Comparison of ENCODE assay signal across 27 cellular contexts in the genomic region with DNA sequence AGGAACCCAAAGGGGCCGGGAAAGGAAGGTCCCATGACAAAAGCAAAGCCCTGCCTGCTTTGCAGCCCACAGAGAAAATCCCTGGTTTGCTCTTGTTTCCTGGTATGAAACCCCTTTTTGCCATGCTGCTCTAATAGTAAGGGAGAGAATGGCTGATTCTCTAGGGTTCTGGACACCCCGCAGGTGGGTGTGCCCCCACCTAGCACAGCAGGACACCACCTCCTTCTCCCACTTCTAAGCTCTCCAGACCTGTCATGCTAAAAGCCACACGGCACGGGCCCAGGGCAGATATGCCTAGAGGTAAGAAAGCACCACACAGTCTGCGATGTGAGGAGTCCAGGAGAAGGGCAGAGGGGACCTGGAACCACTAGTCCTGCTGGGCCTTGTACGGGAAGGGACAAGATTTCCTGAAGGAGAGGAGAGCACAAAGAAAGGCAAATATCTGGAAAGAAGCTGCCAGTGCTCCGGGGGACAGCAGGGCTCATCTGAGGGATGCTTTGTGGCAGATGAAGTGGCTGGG.
"Had no signal": no experiment of that assay in that cellular context is flagged by ENCODE, and none has a peak within 500 bp of the region (broad histone marks: within the 10 kb centered on the region; RNA-seq: fewer than 3 reads in every experiment).

No MANE protein-coding gene starts in this region.

- H3K27me3 Mint-ChIP-seq: activated CD4-positive, alpha-beta memory T cell treated with anti-CD3 and anti-CD28 coated beads, Interleukin-2, amount 10 ng/mL, durations not matched to agents 7 days and 5 days; activated CD4-positive, alpha-beta T cell treated with anti-CD3 and anti-CD28 coated beads, Interleukin-2, amount 10 ng/mL, durations not matched to agents 24 days and 14 days; activated naive CD8-positive, alpha-beta T cell treated with anti-CD3 and anti-CD28 coated beads, Interleukin-2, amount 50 U/mL, for 24 hours; activated T-cell treated with anti-CD3 and anti-CD28 coated beads, Interleukin-2, amount 50 U/mL, for 24 hours; T-helper 17 cell had no signal

- H3K4me3 Mint-ChIP-seq: activated CD4-positive, alpha-beta memory T cell treated with anti-CD3 and anti-CD28 coated beads, Interleukin-2, amount 10 ng/mL, durations not matched to agents 7 days and 5 days; activated CD4-positive, alpha-beta T cell treated with anti-CD3 and anti-CD28 coated beads, Interleukin-2, amount 10 ng/mL, durations not matched to agents 24 days and 14 days; activated naive CD4-positive, alpha-beta T cell treated with anti-CD3 and anti-CD28 coated beads for 36 hours; activated naive CD8-positive, alpha-beta T cell treated with anti-CD3 and anti-CD28 coated beads, Interleukin-2, amount 50 U/mL, for 24 hours; activated T-cell treated with anti-CD3 and anti-CD28 coated beads, Interleukin-2, amount 50 U/mL, for 24 hours; naive B cell; nephron progenitor cell; stimulated activated naive B cell treated with anti-CD40 and anti-IgM and Interleukin-4, amounts not matched to agents 10 μg/mL and 1 μg/mL and 100 μg/mL, for 72 hours; T-helper 17 cell had no signal

- ATAC-seq: activated CD4-positive, CD25-positive, alpha-beta regulatory T cell treated with anti-CD3 and anti-CD28 coated beads, Interleukin-2, amount 50 U/mL, for 24 hours; activated naive CD8-positive, alpha-beta T cell treated with anti-CD3 and anti-CD28 coated beads, Interleukin-2, amount 50 U/mL, for 24 hours; foreskin keratinocyte; heart right ventricle; stimulated activated naive B cell treated with anti-CD40 and anti-IgM and Interleukin-4, amounts not matched to agents 10 μg/mL and 1 μg/mL and 100 μg/mL, for 72 hours; T-helper 17 cell had no signal

- H3K36me3 ChIP-seq: esophagus muscularis mucosa, heart right ventricle, left ventricle myocardium inferior, neutrophil, ovary, right atrium auricular region, suprapubic skin, tibial artery, WERI-Rb-1 had no signal

- H3K9me3 ChIP-seq: neutrophil, ovary, right atrium auricular region, SK-N-SH, suprapubic skin had no signal

- DNase-seq: activated CD4-positive, alpha-beta memory T cell treated with anti-CD3 and anti-CD28 coated beads, Interleukin-2, amount 10 ng/mL, durations not matched to agents 7 days and 5 days; activated CD4-positive, alpha-beta T cell treated with anti-CD3 and anti-CD28 coated beads, Interleukin-2, amount 10 ng/mL, durations not matched to agents 24 days and 14 days; activated naive CD4-positive, alpha-beta T cell treated with anti-CD3 and anti-CD28 coated beads for 36 hours; activated naive CD8-positive, alpha-beta T cell treated with anti-CD3 and anti-CD28 coated beads, Interleukin-2, amount 50 U/mL, for 24 hours; activated T-cell treated with anti-CD3 and anti-CD28 coated beads, Interleukin-2, amount 50 U/mL, for 24 hours; amygdala; caudate nucleus; foreskin keratinocyte; heart right ventricle; left ventricle myocardium inferior; naive B cell; nephron progenitor cell; ovary; SK-N-SH; stimulated activated CD4-positive, alpha-beta T cell treated with anti-CD3 and anti-CD28 coated beads, Interleukin-15, amount 100 ng/mL, for 24 hours; stimulated activated CD4-positive, alpha-beta T cell treated with anti-CD3 and anti-CD28 coated beads, Interleukin-2, amount 100 ng/mL, for 24 hours; stimulated activated naive B cell treated with anti-CD40 and anti-IgM and Interleukin-4, amounts not matched to agents 10 μg/mL and 1 μg/mL and 100 μg/mL, for 72 hours; T-helper 17 cell; T1000; tibial artery; WERI-Rb-1 had no signal

- H3K4me3 ChIP-seq: esophagus muscularis mucosa, heart right ventricle, left ventricle myocardium inferior, ovary, right atrium auricular region, suprapubic skin, tibial artery had no signal

- H3K4me1 ChIP-seq: foreskin keratinocyte, right atrium auricular region had no signal

- H3K9me3 Mint-ChIP-seq: activated CD4-positive, alpha-beta T cell treated with anti-CD3 and anti-CD28 coated beads, Interleukin-2, amount 10 ng/mL, durations not matched to agents 24 days and 14 days had no signal

- H3K27ac Mint-ChIP-seq: activated CD4-positive, alpha-beta memory T cell treated with anti-CD3 and anti-CD28 coated beads, Interleukin-2, amount 10 ng/mL, durations not matched to agents 7 days and 5 days; activated CD4-positive, alpha-beta T cell treated with anti-CD3 and anti-CD28 coated beads, Interleukin-2, amount 10 ng/mL, durations not matched to agents 24 days and 14 days; activated naive CD4-positive, alpha-beta T cell treated with anti-CD3 and anti-CD28 coated beads for 36 hours; activated naive CD8-positive, alpha-beta T cell treated with anti-CD3 and anti-CD28 coated beads, Interleukin-2, amount 50 U/mL, for 24 hours; activated T-cell treated with anti-CD3 and anti-CD28 coated beads, Interleukin-2, amount 50 U/mL, for 24 hours; activated T-helper 2 cell treated with anti-CD3 and anti-CD28 coated beads, Interferon-gamma antibody, Interleukin-2, Interleukin-4, amounts not matched to agents 10 μg/mL and 5 μg/mL and 100 μg/mL, durations not matched to agents 14 hours and 24 hours and 36 hours; naive B cell; nephron progenitor cell; stimulated activated naive B cell treated with anti-CD40 and anti-IgM and Interleukin-4, amounts not matched to agents 10 μg/mL and 1 μg/mL and 100 μg/mL, for 72 hours; T-helper 17 cell had no signal

- H3K4me1 Mint-ChIP-seq: naive B cell; nephron progenitor cell; stimulated activated naive B cell treated with anti-CD40 and anti-IgM and Interleukin-4, amounts not matched to agents 10 μg/mL and 1 μg/mL and 100 μg/mL, for 72 hours; T-helper 17 cell had no signal

- H3K27ac ChIP-seq: esophagus muscularis mucosa, foreskin keratinocyte, heart right ventricle, left ventricle myocardium inferior, neutrophil, ovary, right atrium auricular region, suprapubic skin, tibial artery, WERI-Rb-1 had no signal

- H3K27me3 ChIP-seq: foreskin keratinocyte, ovary, right atrium auricular region, suprapubic skin had no signal

- H3K36me3 Mint-ChIP-seq: naive B cell; stimulated activated naive B cell treated with anti-CD40 and anti-IgM and Interleukin-4, amounts not matched to agents 10 μg/mL and 1 μg/mL and 100 μg/mL, for 72 hours had no signal
